1 cellular context compared by ENCODE assay signal in the genomic region with DNA sequence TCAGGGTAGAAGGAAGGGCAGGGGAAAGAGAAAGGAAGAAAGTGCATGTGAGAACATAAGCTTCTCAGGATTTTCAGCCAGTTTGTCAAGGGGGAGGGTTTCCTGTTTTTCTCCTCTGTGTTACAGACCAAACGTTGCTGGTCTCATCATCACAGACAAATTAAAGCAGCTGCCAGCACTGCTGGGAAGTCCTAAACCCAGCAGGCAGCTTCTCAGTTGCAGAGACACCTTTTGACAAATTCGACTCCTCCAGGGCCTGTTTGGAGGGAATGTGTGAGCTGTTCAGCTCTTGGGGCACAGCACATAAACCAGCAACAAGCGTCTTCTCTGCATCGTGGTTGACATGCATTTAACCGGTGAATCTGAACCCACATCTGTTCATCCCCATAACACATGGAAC.
TF ChIP-seq lines count a peak whose summit lies in the region.

No MANE protein-coding gene starts in this region.

TF ChIP-seq in IMR-90, 13 proteins besides CTCF, POLR2A, EP300 and RAD21 (continued from another document):
- TF ChIP-seq RCOR1 (IDR thresholded peaks at IDR 0.05; ENCODE audit: insufficient replicate concordance, low read length), result no peak
- TF ChIP-seq CHD1 (IDR thresholded peaks at IDR 0.05; ENCODE audit: low read depth, low read length), result no peak
- no peak for TF ChIP-seq CEBPB (IDR thresholded peaks at IDR 0.05; ENCODE audit: low read depth, low read length)
- no peak for TF ChIP-seq RFX5 (IDR thresholded peaks at IDR 0.05; ENCODE audit: low read depth, low read length)
- TF ChIP-seq FOS (IDR thresholded peaks at IDR 0.05; ENCODE audit: low read depth, low read length), result no peak
- TF ChIP-seq BHLHE40 (IDR thresholded peaks at IDR 0.05; ENCODE audit: low read depth, low read length), result no peak
- TF ChIP-seq MAZ (IDR thresholded peaks at IDR 0.05; ENCODE audit: borderline replicate concordance, low read depth, low read length), result no peak
TF ChIP-seq in IMR-90: peak in this region for 0.
